In the genomic region with DNA sequence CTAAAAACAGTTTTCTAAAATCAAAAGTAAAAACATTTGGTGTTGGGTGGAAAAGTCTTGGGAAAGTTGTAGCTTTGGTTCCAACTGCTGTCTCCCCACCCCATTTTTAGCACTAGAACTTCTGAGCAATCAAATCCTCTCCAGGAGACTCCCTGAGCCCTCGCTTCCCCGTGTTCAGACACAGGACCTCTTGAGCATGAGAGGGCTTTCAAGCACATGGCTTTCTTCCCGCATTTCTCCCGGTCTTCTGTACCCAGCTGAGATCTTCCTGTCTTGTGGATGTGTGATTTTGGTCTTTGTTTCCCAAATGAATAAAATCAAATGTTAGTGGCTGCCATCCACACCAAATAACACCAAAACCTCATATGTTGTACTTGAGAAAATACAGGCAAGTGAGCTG, we compare ENCODE assay signal across 22 cellular contexts. TPM values are rescaled to one million over a fixed set of nuclear protein-coding genes. Genes with fewer than 3 reads are reported as not detected.
A peak's percentile ranks its signal among the peaks of the same experiment; 100 is the strongest.
DNase-seq lines count a peak whose midpoint lies in the region; ATAC-seq and TF ChIP-seq lines count a peak whose summit lies in the region.
"Had no signal": no experiment of that assay in that cellular context is flagged by ENCODE, and none has a peak within 500 bp of the region (broad histone marks: within the 10 kb centered on the region; RNA-seq: fewer than 3 reads in every experiment).

No MANE protein-coding gene starts in this region.

- no peaks in the 10 kb centered on the region for H3K9me2 ChIP-seq in PC-3 (replicated peaks; ENCODE audit: low read length)

- no peak for TF ChIP-seq CTCF in endodermal cell (conservative IDR thresholded peaks at IDR 0.05)
- TF ChIP-seq CTCF in thyroid gland (IDR thresholded peaks at IDR 0.05), result no peak
- TF ChIP-seq CTCF in PC-3 (conservative IDR thresholded peaks at IDR 0.05; ENCODE audit: low read depth, low read length), result no peak

- H3K27ac ChIP-seq in endodermal cell (ENCODE audit: low read depth, low read length) (no peak overlapping the region), thyroid gland (no peak overlapping the region), PC-3 (ENCODE audit: low read length) (no peak overlapping the region)
- H3K27ac ChIP-seq: BLaER1 treated with 17β-estradiol and CSF1 and Interleukin-3, amounts not matched to agents 10 nM and 100 nM; Peyer's patch; SJCRH30 had no signal

- no peaks in the 10 kb centered on the region for H3K9me3 Mint-ChIP-seq in endodermal cell
- H3K9me3 Mint-ChIP-seq: CD4-positive, alpha-beta memory T cell had no signal

- peaks cover 21% of the 10 kb centered on the region for H3K27me3 ChIP-seq in endodermal cell (ENCODE audit: control insufficient read depth, insufficient read depth, low read length, poor library complexity, severe bottlenecking)
- no peaks in the 10 kb centered on the region for H3K27me3 ChIP-seq in thyroid gland
- peaks cover 81% of the 10 kb centered on the region for H3K27me3 ChIP-seq in PC-3 (ENCODE audit: low read length)
- H3K27me3 ChIP-seq: SJCRH30 had no signal

- TF ChIP-seq POLR2A in thyroid gland (IDR thresholded peaks at IDR 0.05), result no peak

- no TSS peak for BruUV-seq in PC-3 (replicated peaks; lab: Mats Ljungman, UMichigan)

- H3K36me3 ChIP-seq in endodermal cell (ENCODE audit: control insufficient read depth, insufficient read depth, low read length) (no peaks in the 10 kb centered on the region), thyroid gland (no peaks in the 10 kb centered on the region), PC-3 (ENCODE audit: low read depth, low read length) (no peaks in the 10 kb centered on the region)
- H3K36me3 ChIP-seq: BLaER1 treated with 17β-estradiol and CSF1 and Interleukin-3, amounts not matched to agents 10 nM and 100 nM; SJCRH30 had no signal

- H3K4me2 ChIP-seq in PC-3 (ENCODE audit: low read length), result no peak overlapping the region
- H3K4me2 ChIP-seq: BLaER1 treated with 17β-estradiol and CSF1 and Interleukin-3, amounts not matched to agents 10 nM and 100 nM had no signal

- H3K9me3 ChIP-seq in endodermal cell (ENCODE audit: control insufficient read depth, low read length) (no peaks in the 10 kb centered on the region), thyroid gland (no peaks in the 10 kb centered on the region), PC-3 (ENCODE audit: low read length) (no peaks in the 10 kb centered on the region)
- H3K9me3 ChIP-seq: BLaER1 treated with 17β-estradiol and CSF1 and Interleukin-3, amounts not matched to agents 10 nM and 100 nM; Caco-2; Peyer's patch; SJCRH30 had no signal

- no peaks in the 10 kb centered on the region for H3K79me2 ChIP-seq in PC-3 (ENCODE audit: low read length)

- H3K4me3 ChIP-seq in endodermal cell (ENCODE audit: low read length), result no peak overlapping the region
- H3K4me3 ChIP-seq in thyroid gland (replicated peaks in 1 of 3), result no peak overlapping the region
- H3K4me3 ChIP-seq in PC-3 (ENCODE audit: low read length), result no peak overlapping the region
- H3K4me3 ChIP-seq: BLaER1 treated with 17β-estradiol and CSF1 and Interleukin-3, amounts not matched to agents 10 nM and 100 nM; Peyer's patch; SJCRH30 had no signal

- CTCF ChIA-PET in HEK293T (lab: Yijun Ruan, JAX), result no interaction called here
- CTCF ChIA-PET in PC-3 (lab: Charles Lee), result no interaction called here

- H3K9ac ChIP-seq in endodermal cell (ENCODE audit: extremely low read depth, low read length, poor library complexity, severe bottlenecking), result no peak overlapping the region
- H3K9ac ChIP-seq in PC-3 (ENCODE audit: low read length), result no peak overlapping the region
- H3K9ac ChIP-seq: BLaER1 treated with 17β-estradiol and CSF1 and Interleukin-3, amounts not matched to agents 10 nM and 100 nM had no signal

- H3K27ac Mint-ChIP-seq in endodermal cell, result no peak overlapping the region
- H3K27ac Mint-ChIP-seq: CD4-positive, alpha-beta memory T cell had no signal

- no peak overlapping the region for H2AFZ ChIP-seq in PC-3 (ENCODE audit: low read length)

- H3K4me1 ChIP-seq in endodermal cell (ENCODE audit: control insufficient read depth, insufficient read depth, low read length) (peaks cover 20% of the 10 kb centered on the region), thyroid gland (peaks cover 48 to 49% of the 10 kb centered on the region in 2 donors), PC-3 (ENCODE audit: insufficient read depth, low read length) (no peaks in the 10 kb centered on the region)
- H3K4me1 ChIP-seq: SJCRH30 had no signal

- H3K4me3 Mint-ChIP-seq in endodermal cell, result no peak overlapping the region
- H3K4me3 Mint-ChIP-seq: CD4-positive, alpha-beta memory T cell had no signal

- ATAC-seq in PC-3, result no peak
- no peak for ATAC-seq in GM18511 (IDR thresholded peaks at IDR 0.05; ENCODE audit: unreplicated experiment)
- ATAC-seq: HCT116 had no signal

- no peak for DNase-seq in HEK293T (ENCODE audit: extremely low spot score)
- peak; percentile 20 for DNase-seq in endodermal cell
- peak; percentile 37 for DNase-seq in posterior vena cava (ENCODE audit: low spot score)
- DNase-seq in thyroid gland, result peak; percentile 67 to 70
- no peak for DNase-seq in PC-3
- no peak for DNase-seq in SK-N-DZ (ENCODE audit: low spot score)
- DNase-seq: CD4-positive, alpha-beta memory T cell; DMS 273 treated with DMSO at 0.1 percent for 48 hours; DMS79 treated with DMSO at 0.1 percent for 48 hours; Kasumi-1; NCI-H1694; NCI-H2081; NCI-H2171 treated with DMSO at 0.1 percent for 48 hours; NCI-H524 treated with DMSO at 0.1 percent for 48 hours; NCI-H82; SJCRH30 had no signal

- H3K27me3 Mint-ChIP-seq in endodermal cell (ENCODE audit: insufficient read depth), result peaks cover 19% of the 10 kb centered on the region

- peaks cover 41% of the 10 kb centered on the region for H3K4me1 Mint-ChIP-seq in endodermal cell
- H3K4me1 Mint-ChIP-seq: CD4-positive, alpha-beta memory T cell had no signal

- intact Hi-C loops in posterior vena cava (cut with DNase I), result loop anchor here in 1 of 2 donors (5.0 kb wide), 1 partner anchor 482 kb away; no protein-coding TSS in a partner anchor
- intact Hi-C loops in thyroid gland (cut with DNase I), result no loop called here
- intact Hi-C loops in PC-3 (cut with micrococcal nuclease), result loop anchor here (10.0 kb wide), 1 partner anchor 485 kb away; no protein-coding TSS in a partner anchor

- 86% methylated on average over 4 of the region's 4 CpGs; no CpG with 5 or more reads in 1 of the 2 experiments for WGBS in endodermal cell (ENCODE audit: insufficient coverage in 1 of 2, insufficient read length in 1 of 2), 2 experiments
- 36 to 45% methylated on average over 4 of the region's 4 CpGs for WGBS in thyroid gland, 2 donors

- no peaks in the 10 kb centered on the region for H4K20me1 ChIP-seq in PC-3 (ENCODE audit: low read length)

- no peaks in the 10 kb centered on the region for H3F3A ChIP-seq in PC-3 (ENCODE audit: low read length, unreplicated experiment)

- peaks cover 12% of the 10 kb centered on the region for H3K36me3 Mint-ChIP-seq in endodermal cell (ENCODE audit: low read depth)
- H3K36me3 Mint-ChIP-seq: CD4-positive, alpha-beta memory T cell had no signal

- POLR2A ChIA-PET in HEK293T (lab: Yijun Ruan, JAX) (no interaction called here), PC-3 (lab: Charles Lee; ENCODE audit: unreplicated experiment) (no interaction called here)

TF ChIP-seq in HEK293T, 16 proteins besides CTCF, POLR2A, EP300 and RAD21:
- no peak for TF ChIP-seq PKNOX1 (IDR thresholded peaks at IDR 0.05)
- no peak for TF ChIP-seq NFRKB (IDR thresholded peaks at IDR 0.05)
- TF ChIP-seq L3MBTL2 (conservative IDR thresholded peaks at IDR 0.05), result peak; percentile 39; the same call in 1 of the 2 replicates

RNA-seq across cellular contexts. Expression of gene CXCL12, which starts 5.0 kb away (rescaled TPM):
- 10 to 100 TPM in 1 of 2 donors, under 1 TPM in 1; 0.91 to 13.5 TPM for total RNA-seq in endodermal cell
- polyA plus RNA-seq in endodermal cell (2013, experiment 1 of 2), result 10.8 TPM
- polyA plus RNA-seq in endodermal cell (2013, experiment 2 of 2), result 6.4 TPM
- total RNA-seq in posterior vena cava, result 100 to 1,000 TPM; 206 to 238 TPM
- total RNA-seq in thyroid gland, result 10 to 100 TPM; 32.4 to 88.0 (median 47.6) TPM
- total RNA-seq in PC-3 (2014; rRNA removed), result 0.12 and 0.47 TPM in 2 replicates
- polyA plus RNA-seq in SK-N-DZ (2014; cell fraction: cytosol; rRNA removed), result 19.1 and 22.3 TPM in 2 replicates
- 14.6 and 26.1 TPM in 2 replicates for polyA plus RNA-seq in SK-N-DZ (2014; cell fraction: nucleus; rRNA removed)
- total RNA-seq: CD4-positive, alpha-beta memory T cell; MCF 10A; SJCRH30 had no signal
- polyA plus RNA-seq: CD4-positive, alpha-beta memory T cell had no signal

Comparison
In these comparisons a context has a peak if more than half of its experiments do, and no peak if none do; other contexts are left out.
1. DNase-seq: peak in endodermal cell (single experiment), posterior vena cava (single experiment) and thyroid gland (2 of 2); none in HEK293T (single experiment), PC-3 (single experiment) and SK-N-DZ (single experiment).